In genomic region chr7:153518201-153518984, GRCh38 we compare ENCODE assay signal across 18 cellular contexts.
DNase-seq lines count a peak whose midpoint lies in the region; ATAC-seq and TF ChIP-seq lines count a peak whose summit lies in the region.
"Had no signal": no experiment of that assay in that cellular context is flagged by ENCODE, and none has a peak within 500 bp of the region (broad histone marks: within the 10 kb centered on the region; RNA-seq: fewer than 3 reads in every experiment).

No MANE protein-coding gene starts in this region.

- no peak overlapping the region for H2BK5ac ChIP-seq in trophoblast cell (ENCODE audit: low read depth, low read length, poor library complexity)

- no peaks in the 10 kb centered on the region for H3K9me3 ChIP-seq in trophoblast cell (ENCODE audit: insufficient read depth, low read depth, low read length)

- peak; percentile 69 for ATAC-seq in esophagus mucosa
- ATAC-seq in GM18511 (IDR thresholded peaks at IDR 0.05; ENCODE audit: unreplicated experiment): no peak
- ATAC-seq: GM23338 had no signal

- no peaks in the 10 kb centered on the region for H3K79me2 ChIP-seq in trophoblast cell (ENCODE audit: control insufficient read depth, insufficient read depth, low read length, poor library complexity)

- H3K27ac Mint-ChIP-seq in MCF 10A (ENCODE audit: low read depth, unreplicated experiment): peak overlapping the region; percentile 87
- H3K27ac Mint-ChIP-seq: CD4-positive, CD25-positive, alpha-beta regulatory T cell; GM23338 had no signal

- H3K9ac ChIP-seq in trophoblast cell (ENCODE audit: low read length): no peak overlapping the region
- H3K9ac ChIP-seq: BLaER1 treated with 17β-estradiol and CSF1 and Interleukin-3, amounts not matched to agents 10 nM and 100 nM had no signal

- H3K36me3 Mint-ChIP-seq in MCF 10A (ENCODE audit: insufficient read depth, unreplicated experiment): no peaks in the 10 kb centered on the region
- H3K36me3 Mint-ChIP-seq: CD4-positive, CD25-positive, alpha-beta regulatory T cell had no signal

- POLR2A ChIA-PET in MCF 10A (lab: Yijun Ruan, JAX): no interaction called here

- intact Hi-C loops in MCF 10A (cut with micrococcal nuclease): no loop called here

- peaks cover 2 to 3% of the 10 kb centered on the region in 2 experiments for H3K4me1 ChIP-seq in trophoblast cell (ENCODE audit: control insufficient read depth in 1 of 2, insufficient read depth in 2 of 2, low read length in 2 of 2)
- H3K4me1 ChIP-seq: BLaER1 treated with 17β-estradiol and CSF1 and Interleukin-3, amounts not matched to agents 10 nM and 100 nM had no signal

- no peak overlapping the region for H4K12ac ChIP-seq in trophoblast cell (ENCODE audit: low read depth, low read length)

- peak overlapping the region; percentile 42 for H3K27ac ChIP-seq in trophoblast cell (ENCODE audit: low read depth, low read length)
- H3K27ac ChIP-seq: BLaER1 treated with 17β-estradiol and CSF1 and Interleukin-3, amounts not matched to agents 10 nM and 100 nM had no signal

- H3K4me3 ChIP-seq in trophoblast cell (ENCODE audit: low read depth, low read length): no peak overlapping the region
- H3K4me3 ChIP-seq: BLaER1 treated with 17β-estradiol and CSF1 and Interleukin-3, amounts not matched to agents 10 nM and 100 nM; GM23338 had no signal

- H3K9me3 Mint-ChIP-seq in MCF 10A (ENCODE audit: unreplicated experiment): peaks cover 7% of the 10 kb centered on the region

- DNase-seq in ELF-1 (ENCODE audit: low read depth, low spot score) (peak; percentile 46), MCF 10A (ENCODE audit: unreplicated experiment) (no peak), trophoblast cell (peak; percentile 19 to 74), DMS153 (lab: John Stamatoyannopoulos, UW) (no peak), D341Med (ENCODE audit: low spot score) (no peak), amygdala (lab: John Stamatoyannopoulos, UW) (no peak)
- DNase-seq: ACHN; CD4-positive, CD25-positive, alpha-beta regulatory T cell; DMS 273 treated with DMSO at 0.1 percent for 48 hours; DMS79; EL; GDM1; H7; IMR-90 had no signal

- CTCF ChIA-PET in MCF 10A (lab: Yijun Ruan, JAX): interaction anchor here (1.1 kb wide), 1 partner anchor 69 kb away, joined by 4 read pairs; no protein-coding TSS in a partner anchor

- no peaks in the 10 kb centered on the region for H3K27me3 ChIP-seq in trophoblast cell (ENCODE audit: insufficient read depth, low read length)
- H3K27me3 ChIP-seq: BLaER1 treated with 17β-estradiol and CSF1 and Interleukin-3, amounts not matched to agents 10 nM and 100 nM had no signal

- H3K27me3 Mint-ChIP-seq in MCF 10A (ENCODE audit: insufficient read depth, unreplicated experiment): no peaks in the 10 kb centered on the region
- H3K27me3 Mint-ChIP-seq: CD4-positive, CD25-positive, alpha-beta regulatory T cell had no signal

- no peak overlapping the region for H3K4ac ChIP-seq in trophoblast cell (ENCODE audit: low read depth, low read length)

- no peak for TF ChIP-seq CTCF in MCF 10A (IDR thresholded peaks at IDR 0.05; ENCODE audit: unreplicated experiment)

- H3K23ac ChIP-seq in trophoblast cell (ENCODE audit: low read length): no peak overlapping the region

- no peak overlapping the region for H3K4me2 ChIP-seq in trophoblast cell (ENCODE audit: low read length)
- H3K4me2 ChIP-seq: BLaER1 treated with 17β-estradiol and CSF1 and Interleukin-3, amounts not matched to agents 10 nM and 100 nM; GM23338 had no signal

- H3K18ac ChIP-seq in trophoblast cell (ENCODE audit: low read length): no peak overlapping the region

- no peak overlapping the region for H2AK5ac ChIP-seq in trophoblast cell (ENCODE audit: low read length)

- no CpG with 5 or more reads among the region's 6 CpGs for WGBS in trophoblast cell (ENCODE audit: extremely low coverage, insufficient coverage, insufficient read length)

- H2AFZ ChIP-seq in trophoblast cell (ENCODE audit: insufficient read depth, low read length, poor library complexity): no peak overlapping the region
- H2AFZ ChIP-seq: GM23338 had no signal

- H3K4me3 Mint-ChIP-seq in MCF 10A (ENCODE audit: unreplicated experiment): peak overlapping the region; percentile 5
- H3K4me3 Mint-ChIP-seq: CD4-positive, CD25-positive, alpha-beta regulatory T cell; GM23338 had no signal

- no peak overlapping the region for H2BK12ac ChIP-seq in trophoblast cell (ENCODE audit: low read length)

- no peak overlapping the region for H4K8ac ChIP-seq in trophoblast cell (ENCODE audit: low read depth, low read length)

- no peaks in the 10 kb centered on the region for H3K79me1 ChIP-seq in trophoblast cell (ENCODE audit: low read length)

- no peak overlapping the region for H4K91ac ChIP-seq in trophoblast cell (ENCODE audit: low read depth, low read length)

- no peak overlapping the region for H3K14ac ChIP-seq in trophoblast cell (ENCODE audit: low read length)

- no TSS peak for BruUV-seq in MCF 10A (replicated peaks; lab: Mats Ljungman, UMichigan)

- peaks cover 23% of the 10 kb centered on the region for H3K4me1 Mint-ChIP-seq in MCF 10A (ENCODE audit: insufficient read depth, unreplicated experiment)
- H3K4me1 Mint-ChIP-seq: CD4-positive, CD25-positive, alpha-beta regulatory T cell; GM23338 had no signal

- H2BK120ac ChIP-seq in trophoblast cell (ENCODE audit: insufficient read depth, low read length, poor library complexity): no peak overlapping the region

- no peaks in the 10 kb centered on the region for H3K36me3 ChIP-seq in trophoblast cell (ENCODE audit: control insufficient read depth in 1 of 2, insufficient read depth in 2 of 2, low read length in 2 of 2)
- H3K36me3 ChIP-seq: BLaER1 treated with 17β-estradiol and CSF1 and Interleukin-3, amounts not matched to agents 10 nM and 100 nM had no signal

Comparison
In these comparisons a context has a peak if more than half of its experiments do, and no peak if none do; other contexts are left out.
1. DNase-seq: peak in ELF-1 (single experiment) and trophoblast cell (2 of 2); none in MCF 10A (single experiment), DMS153 (single experiment), D341Med (single experiment) and amygdala (0 of 56).